ENCODE assay signal across 9 cellular contexts in the genomic region with DNA sequence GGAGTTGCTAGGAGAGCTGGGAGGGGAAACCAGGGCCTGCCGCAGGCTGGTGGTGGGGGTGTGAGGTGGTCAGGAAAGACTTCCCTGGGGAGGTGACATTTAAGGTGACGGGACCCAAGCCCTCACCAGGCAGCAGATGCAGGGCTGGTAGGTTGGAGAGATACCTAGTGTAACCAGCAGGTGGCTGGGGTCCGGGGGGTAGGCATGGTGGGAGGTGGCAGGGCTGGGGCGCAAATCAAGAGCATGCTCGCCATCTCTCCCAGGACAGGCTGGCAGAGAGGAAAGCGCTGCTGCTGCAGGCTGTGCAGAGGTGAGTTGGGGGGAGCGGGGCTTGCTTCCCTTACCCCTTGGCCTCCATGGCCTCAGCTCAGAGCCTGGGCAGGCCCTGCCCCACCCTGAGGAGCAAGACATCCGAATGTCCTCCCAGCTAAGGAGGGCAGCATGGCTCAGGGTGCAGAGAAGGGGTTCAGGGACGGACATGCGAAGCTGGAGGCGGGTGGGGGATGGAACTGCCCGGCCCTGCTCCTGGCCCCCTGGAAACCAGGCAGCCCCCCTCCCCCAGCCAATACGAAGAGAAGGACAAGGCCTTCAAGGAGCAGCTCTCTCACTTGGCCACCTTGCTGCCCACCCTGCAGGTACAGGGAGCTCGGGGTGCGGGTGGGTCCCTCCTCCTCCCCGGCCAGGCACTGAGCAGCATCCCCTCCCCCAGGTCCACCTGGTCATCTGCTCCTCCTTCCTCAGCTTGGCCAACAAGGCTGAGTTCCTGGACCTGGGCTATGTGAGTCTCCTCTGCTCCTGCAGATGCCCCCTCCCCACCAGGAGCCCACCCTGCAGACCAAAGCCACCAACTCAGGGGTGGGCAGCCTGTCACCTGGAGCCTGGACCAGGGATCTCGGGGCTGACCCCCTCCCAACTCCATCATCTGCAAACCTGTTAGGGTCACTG. TPM values are rescaled to one million over a fixed set of nuclear protein-coding genes. Genes with fewer than 3 reads are reported as not detected.
DNase-seq lines count a peak whose midpoint lies in the region; ATAC-seq, FAIRE-seq and TF ChIP-seq lines count a peak whose summit lies in the region.
"Had no signal": no experiment of that assay in that cellular context is flagged by ENCODE, and none has a peak within 500 bp of the region (broad histone marks: within the 10 kb centered on the region; RNA-seq: fewer than 3 reads in every experiment).

No MANE protein-coding gene starts in this region.

- no peak overlapping the region for H3K27ac Mint-ChIP-seq in nephron progenitor cell

- 79% methylated on average over 17 of the region's 17 CpGs for WGBS in GM12878 (ENCODE audit: insufficient coverage, insufficient replicate concordance, low lambda C conversion rate, missing lambda C conversion rate)
- 88 to 90% methylated on average over 6 to 12 of the region's 17 CpGs for WGBS in esophagus squamous epithelium, 2 donors

- no peak for FAIRE-seq in GM12878 (lab: Jason Lieb, UNC)

- no peak for TF ChIP-seq RAD21 in GM12878 (IDR thresholded peaks at IDR 0.05; ENCODE audit: insufficient read depth, low read depth, low read length)

- H3K9me3 ChIP-seq in Karpas-422 (ENCODE audit: low read length): no peaks in the 10 kb centered on the region
- H3K9me3 ChIP-seq in GM12878 (replicated peaks; ENCODE audit: control insufficient read depth, insufficient read depth, low read length): no peaks in the 10 kb centered on the region
- H3K9me3 ChIP-seq in esophagus squamous epithelium: no peaks in the 10 kb centered on the region
- H3K9me3 ChIP-seq: thoracic aorta had no signal

- RAD21 ChIA-PET in GM12878 (lab: Charles Lee; ENCODE audit: unreplicated experiment): no interaction called here

- TF ChIP-seq EP300 in GM12878 (IDR thresholded peaks at IDR 0.05; ENCODE audit: borderline replicate concordance in 1 of 2, control insufficient read depth in 1 of 2, low read depth in 2 of 2, low read length in 2 of 2): no peak

- H4K20me1 ChIP-seq in Karpas-422 (ENCODE audit: insufficient read depth, low read depth, low read length) (no peaks in the 10 kb centered on the region), GM12878 (ENCODE audit: control insufficient read depth, insufficient read depth) (no peaks in the 10 kb centered on the region; the same call in 1 of the 2 replicates)

- POLR2A ChIA-PET in GM10248 (lab: Yijun Ruan, JAX) (no interaction called here), GM12878 (lab: Charles Lee) (no interaction called here)

- H3K4me1 ChIP-seq in Karpas-422 (ENCODE audit: low read length) (peaks cover 14% of the 10 kb centered on the region), GM12878 (ENCODE audit: control insufficient read depth, insufficient read depth, low read length) (peaks cover 25% of the 10 kb centered on the region), esophagus squamous epithelium (peaks cover 19 to 49% (median 35%) of the 10 kb centered on the region in 3 donors)

- DNase-seq in GM10248 (ENCODE audit: extremely low spot score) (no peak), Karpas-422 (peak; percentile 81), GM12878 (ENCODE audit: low read depth, low spot score) (no peak), nephron progenitor cell (no peak), NCI-H2081 treated with DMSO at 0.1 percent for 48 hours (lab: John Stamatoyannopoulos, UW) (no peak), cerebellar cortex (ENCODE audit: low spot score) (no peak), esophagus squamous epithelium (lab: John Stamatoyannopoulos, UW) (no peak), superior temporal gyrus (ENCODE audit: extremely low spot score) (no peak)

- H3K4me2 ChIP-seq in Karpas-422 (ENCODE audit: low read depth, low read length, poor library complexity, severe bottlenecking) (no peak overlapping the region), GM12878 (ENCODE audit: control insufficient read depth, insufficient read depth) (peak overlapping the region; percentile 92)

- H3K4me3 ChIP-seq in Karpas-422 (ENCODE audit: low read length) (no peak overlapping the region), GM12878 (peak overlapping the region; percentile 54), esophagus squamous epithelium (peak overlapping the region in 2 of 4 donors; percentile 45 to 63)

- H3K27me3 ChIP-seq in Karpas-422 (ENCODE audit: low read length) (no peaks in the 10 kb centered on the region), GM12878 (replicated peaks in 1 of 2; ENCODE audit: control insufficient read depth in 2 of 2, insufficient read depth in 2 of 2, low read length in 1 of 2) (no peaks in the 10 kb centered on the region), esophagus squamous epithelium (peaks cover 0 to 22% (median 0%) of the 10 kb centered on the region in 4 donors)

- no peaks in the 10 kb centered on the region for H3K36me3 Mint-ChIP-seq in nephron progenitor cell (ENCODE audit: low read depth)

- TF ChIP-seq POLR2A in GM12878 (IDR thresholded peaks at IDR 0.05; ENCODE audit: low read depth, low read length) (no peak), esophagus squamous epithelium (IDR thresholded peaks at IDR 0.05) (no peak)

- peaks cover 46% of the 10 kb centered on the region for H3K27me3 Mint-ChIP-seq in nephron progenitor cell (ENCODE audit: low read depth, poor library complexity)

- no peak overlapping the region for H3K27ac ChIP-seq in Karpas-422 (ENCODE audit: low read length)
- no peak overlapping the region for H3K27ac ChIP-seq in GM12878 (ENCODE audit: control insufficient read depth, insufficient read depth)
- no peak overlapping the region for H3K27ac ChIP-seq in esophagus squamous epithelium
- H3K27ac ChIP-seq: thoracic aorta had no signal

- TF ChIP-seq CTCF in GM10248 (IDR thresholded peaks at IDR 0.05; ENCODE audit: control extremely low read depth, extremely low read depth, low read depth, missing control alignments) (peak; percentile 18), GM12878 (IDR thresholded peaks at IDR 0.05 in 2 of 3, conservative IDR thresholded peaks at IDR 0.05 in 1 of 3; ENCODE audit: control insufficient read depth in 2 of 3, extremely low read depth in 1 of 3, insufficient read depth in 1 of 3, low read depth in 3 of 3, low read length in 3 of 3) (peak; percentile 7 to 46 (median 28); a peak in 4 of 6 replicates), nephron progenitor cell (IDR thresholded peaks at IDR 0.05) (no peak), esophagus squamous epithelium (IDR thresholded peaks at IDR 0.05) (no peak)

- no peaks in the 10 kb centered on the region for H3K79me2 ChIP-seq in Karpas-422 (ENCODE audit: low read length)
- H3K79me2 ChIP-seq in GM12878 (ENCODE audit: control insufficient read depth, insufficient read depth, low read length): peaks cover 9% of the 10 kb centered on the region

- H3K4me1 Mint-ChIP-seq in nephron progenitor cell: peaks cover 33% of the 10 kb centered on the region

- H3K4me3 Mint-ChIP-seq in nephron progenitor cell: peak overlapping the region; percentile 52

- no TSS peak for BruUV-seq in GM12878 (replicated peaks; lab: Mats Ljungman, UMichigan)

- no peaks in the 10 kb centered on the region for H3K36me3 ChIP-seq in Karpas-422 (ENCODE audit: insufficient read depth, low read length)
- H3K36me3 ChIP-seq in GM12878 (ENCODE audit: control insufficient read depth in 2 of 2, insufficient read depth in 2 of 2, low read length in 1 of 2): peaks cover 6 to 7% of the 10 kb centered on the region in 2 experiments; a peak in 3 of 4 replicates
- peaks cover 0 to 47% (median 0%) of the 10 kb centered on the region in 3 donors for H3K36me3 ChIP-seq in esophagus squamous epithelium
- H3K36me3 ChIP-seq: thoracic aorta had no signal

- H3K9me3 Mint-ChIP-seq in nephron progenitor cell: peaks cover 2% of the 10 kb centered on the region

- H3K9ac ChIP-seq in Karpas-422 (ENCODE audit: low read length): no peak overlapping the region
- no peak overlapping the region for H3K9ac ChIP-seq in GM12878 (ENCODE audit: control insufficient read depth, insufficient read depth, low read length)

- peak; percentile 22 for ATAC-seq in GM12878

- in situ Hi-C loops in GM12878 (cut with MboI): no loop called here

- SMC1A ChIA-PET in GM12878 (lab: Charles Lee; ENCODE audit: uncharacterized antibody, unreplicated experiment): interaction anchor here (1.0 kb wide), 1 partner anchor 25 kb away, joined by 3 read pairs; no protein-coding TSS in a partner anchor

- CTCF ChIA-PET in GM10248 (lab: Yijun Ruan, JAX): interaction anchor here (0.6 to 1.6 kb wide), 7 partner anchors 10 to 35 kb away, joined by 3 to 7 read pairs (median 3); no protein-coding TSS in a partner anchor
- CTCF ChIA-PET in GM12878 (lab: Yijun Ruan, JAX): interaction anchor here (1.2 kb wide), 1 partner anchor 25 kb away, joined by 4 read pairs; no protein-coding TSS in a partner anchor

- H2AFZ ChIP-seq in Karpas-422 (ENCODE audit: low read length) (no peak overlapping the region), GM12878 (ENCODE audit: control insufficient read depth, low read depth, low read length) (no peak overlapping the region)

- H3K9me2 ChIP-seq in Karpas-422 (replicated peaks; ENCODE audit: insufficient read depth, low read length): no peaks in the 10 kb centered on the region

- intact Hi-C loops in GM12878 (cut with micrococcal nuclease; ENCODE audit: unreplicated experiment): no loop called here
- intact Hi-C loops in esophagus squamous epithelium (cut with DNase I): no loop called here

RNA-seq across cellular contexts. Expression of a gene that starts 4.0 kb away (rescaled TPM):
- not detected in 2 replicates for total RNA-seq in Karpas-422 (2014; rRNA removed; shearing (Covaris generic); ENCODE audit: low replicate concordance)
- 499 and 514 TPM in 2 replicates for total RNA-seq in GM12878 (2013; cell fraction: nucleolus; rRNA removed)
- 15.2 and 18.0 TPM in 2 replicates for total RNA-seq in GM12878 (2014; rRNA removed)
- total RNA-seq in GM12878 (2014; rRNA removed; fragmentation: Illumina TruSeq; extraction: Trizol): 7.8 and 8.9 TPM in 2 replicates
- total RNA-seq in GM12878 (2021): 23.2 and 27.0 TPM in 2 replicates
- 5.4 TPM for polyA plus RNA-seq in GM12878 (2011; ENCODE audit: low read depth)
- 17.2 and 36.4 TPM in 2 replicates for polyA plus RNA-seq in GM12878 (2011; rRNA removed)
- 30.4 and 130 TPM in 2 replicates for polyA plus RNA-seq in GM12878 (2011; cell fraction: cytosol; rRNA removed)
- 329 and 490 TPM in 2 replicates for polyA plus RNA-seq in GM12878 (2011; cell fraction: nucleus; rRNA removed)
- 11.5 and 15.2 TPM in 2 replicates for polyA plus RNA-seq in GM12878 (2012)
- 9.4 and 13.3 TPM in 2 replicates for polyA plus RNA-seq in GM12878 (2014; fragmentation: Illumina TruSeq; extraction: Trizol)
- polyA plus RNA-seq in GM12878 (2014; fragmentation: Nextera tagmentation; extraction: Ambion mirVana): 1 to 10 TPM; 1.7 to 3.6 TPM
- 33.4 and 43.5 TPM in 2 replicates for polyA plus RNA-seq in GM12878 (2014; rRNA removed)
- polyA plus RNA-seq in GM12878 (2016; fragmentation: Nextera tagmentation; extraction: Ambion mirVana): 10 to 100 TPM in 1 of 2 experiments, 1 to 10 TPM in 1; 8.6 to 12.8 TPM
- 28.8 and 34.0 TPM in 2 replicates for polyA minus RNA-seq in GM12878 (2011; rRNA and poly(A)+ RNA removed)
- 8.2 and 12.4 TPM in 2 replicates for polyA minus RNA-seq in GM12878 (2011; cell fraction: cytosol; rRNA and poly(A)+ RNA removed)
- polyA minus RNA-seq in GM12878 (2011; cell fraction: nucleus; rRNA and poly(A)+ RNA removed): 78.3 and 123 TPM in 2 replicates
- 10 to 100 TPM in 3 of 4 donors, 1 to 10 TPM in 1; 6.6 to 43.3 (median 23.3) TPM for total RNA-seq in esophagus squamous epithelium

RNA-seq across cellular contexts. Expression of a gene that starts 10.5 kb away (rescaled TPM):
- 183 and 271 TPM in 2 replicates for total RNA-seq in Karpas-422 (2014; rRNA removed; shearing (Covaris generic); ENCODE audit: low replicate concordance)
- total RNA-seq in GM12878 (2013; cell fraction: nucleolus; rRNA removed): 78.4 and 86.2 TPM in 2 replicates
- total RNA-seq in GM12878 (2014; rRNA removed): 191 and 240 TPM in 2 replicates
- total RNA-seq in GM12878 (2014; rRNA removed; fragmentation: Illumina TruSeq; extraction: Trizol): 435 and 466 TPM in 2 replicates
- total RNA-seq in GM12878 (2021): 437 and 439 TPM in 2 replicates
- 586 TPM for polyA plus RNA-seq in GM12878 (2011; ENCODE audit: low read depth)
- polyA plus RNA-seq in GM12878 (2011; rRNA removed): 424 and 754 TPM in 2 replicates
- 89.5 and 93.5 TPM in 2 replicates for polyA plus RNA-seq in GM12878 (2011; cell fraction: cytosol; rRNA removed)
- 64.1 and 66.3 TPM in 2 replicates for polyA plus RNA-seq in GM12878 (2011; cell fraction: nucleus; rRNA removed)
- 1,465 and 2,074 TPM in 2 replicates for polyA plus RNA-seq in GM12878 (2012)
- polyA plus RNA-seq in GM12878 (2014; fragmentation: Illumina TruSeq; extraction: Trizol): 479 and 560 TPM in 2 replicates
- 100 to 1,000 TPM; 437 to 560 TPM for polyA plus RNA-seq in GM12878 (2014; fragmentation: Nextera tagmentation; extraction: Ambion mirVana)
- 295 and 340 TPM in 2 replicates for polyA plus RNA-seq in GM12878 (2014; rRNA removed)
- polyA plus RNA-seq in GM12878 (2016; fragmentation: Nextera tagmentation; extraction: Ambion mirVana): 100 to 1,000 TPM; 302 to 303 TPM
- 51.5 and 55.5 TPM in 2 replicates for polyA minus RNA-seq in GM12878 (2011; rRNA and poly(A)+ RNA removed)
- 40.6 and 55.2 TPM in 2 replicates for polyA minus RNA-seq in GM12878 (2011; cell fraction: cytosol; rRNA and poly(A)+ RNA removed)
- polyA minus RNA-seq in GM12878 (2011; cell fraction: nucleus; rRNA and poly(A)+ RNA removed): 19.2 and 29.6 TPM in 2 replicates
- 100 to 1,000 TPM in 3 of 4 donors, 10 to 100 TPM in 1; 75.5 to 237 (median 192) TPM for total RNA-seq in esophagus squamous epithelium

RNA-seq across cellular contexts. Expression of a gene that starts 25.8 kb away (rescaled TPM):
- total RNA-seq in Karpas-422 (2014; rRNA removed; shearing (Covaris generic); ENCODE audit: low replicate concordance): 31.4 and 38.9 TPM in 2 replicates
- 11.9 and 13.4 TPM in 2 replicates for total RNA-seq in GM12878 (2013; cell fraction: nucleolus; rRNA removed)
- 50.8 and 52.2 TPM in 2 replicates for total RNA-seq in GM12878 (2014; rRNA removed)
- total RNA-seq in GM12878 (2014; rRNA removed; fragmentation: Illumina TruSeq; extraction: Trizol): 33.9 and 37.4 TPM in 2 replicates
- total RNA-seq in GM12878 (2021): 48.3 and 50.4 TPM in 2 replicates
- polyA plus RNA-seq in GM12878 (2011; ENCODE audit: low read depth): 23.4 TPM
- 31.1 and 31.7 TPM in 2 replicates for polyA plus RNA-seq in GM12878 (2011; rRNA removed)
- 28.3 and 31.8 TPM in 2 replicates for polyA plus RNA-seq in GM12878 (2011; cell fraction: cytosol; rRNA removed)
- 12.1 and 15.0 TPM in 2 replicates for polyA plus RNA-seq in GM12878 (2011; cell fraction: nucleus; rRNA removed)
- polyA plus RNA-seq in GM12878 (2012): 16.8 and 18.8 TPM in 2 replicates
- polyA plus RNA-seq in GM12878 (2014; fragmentation: Illumina TruSeq; extraction: Trizol): 31.2 and 39.4 TPM in 2 replicates
- 1 to 10 TPM; 3.8 to 5.5 TPM for polyA plus RNA-seq in GM12878 (2014; fragmentation: Nextera tagmentation; extraction: Ambion mirVana)
- 43.2 and 45.4 TPM in 2 replicates for polyA plus RNA-seq in GM12878 (2014; rRNA removed)
- 10 to 100 TPM; 50.3 to 55.7 TPM for polyA plus RNA-seq in GM12878 (2016; fragmentation: Nextera tagmentation; extraction: Ambion mirVana)
- polyA minus RNA-seq in GM12878 (2011; rRNA and poly(A)+ RNA removed): 30.7 and 36.5 TPM in 2 replicates
- 13.4 and 17.8 TPM in 2 replicates for polyA minus RNA-seq in GM12878 (2011; cell fraction: cytosol; rRNA and poly(A)+ RNA removed)
- 5.3 and 12.0 TPM in 2 replicates for polyA minus RNA-seq in GM12878 (2011; cell fraction: nucleus; rRNA and poly(A)+ RNA removed)
- total RNA-seq in esophagus squamous epithelium: 10 to 100 TPM; 43.0 to 85.3 (median 53.4) TPM

RNA-seq across cellular contexts. Expression of a gene that starts 29.8 kb away (rescaled TPM):
- not detected in 2 replicates for total RNA-seq in Karpas-422 (2014; rRNA removed; shearing (Covaris generic); ENCODE audit: low replicate concordance)
- total RNA-seq in GM12878 (2013; cell fraction: nucleolus; rRNA removed): 1.2 and 2.4 TPM in 2 replicates
- total RNA-seq in GM12878 (2014; rRNA removed) (0.05 and 0.06 TPM in 2 replicates), GM12878 (2014; rRNA removed; fragmentation: Illumina TruSeq; extraction: Trizol) (0.13 and 0.14 TPM in 2 replicates), GM12878 (2021) (0.19 and 0.49 TPM in 2 replicates), esophagus squamous epithelium (under 1 TPM in 2 of 4 donors, not detected in 2; 0.38 to 0.62 TPM)
- 0.05 TPM for polyA plus RNA-seq in GM12878 (2011; ENCODE audit: low read depth)
- polyA plus RNA-seq in GM12878 (2011; rRNA removed) (0.07 and 0.23 TPM in 2 replicates), GM12878 (2014; fragmentation: Illumina TruSeq; extraction: Trizol) (0.05 and 0.09 TPM in 2 replicates), GM12878 (2014; fragmentation: Nextera tagmentation; extraction: Ambion mirVana) (not detected), GM12878 (2014; rRNA removed) (0.22 and 0.49 TPM in 2 replicates), GM12878 (2016; fragmentation: Nextera tagmentation; extraction: Ambion mirVana) (under 1 TPM in 1 of 2 experiments, not detected in 1; 0.03 TPM)
- 0.12 and 0.17 TPM in 2 replicates for polyA plus RNA-seq in GM12878 (2011; cell fraction: cytosol; rRNA removed)
- polyA plus RNA-seq in GM12878 (2011; cell fraction: nucleus; rRNA removed): 1.0 and 1.3 TPM in 2 replicates
- 0.15 and 0.34 TPM in 2 replicates for polyA plus RNA-seq in GM12878 (2012)
- polyA minus RNA-seq in GM12878 (2011; rRNA and poly(A)+ RNA removed): 0.22 and 0.26 TPM in 2 replicates
- polyA minus RNA-seq in GM12878 (2011; cell fraction: cytosol; rRNA and poly(A)+ RNA removed): not detected in 2 replicates
- polyA minus RNA-seq in GM12878 (2011; cell fraction: nucleus; rRNA and poly(A)+ RNA removed): 0.24 and 0.48 TPM in 2 replicates

RNA-seq across cellular contexts. Expression of a gene that starts 34.0 kb away (rescaled TPM):
- total RNA-seq in Karpas-422 (2014; rRNA removed; shearing (Covaris generic); ENCODE audit: low replicate concordance): not detected in 2 replicates
- not detected in 2 replicates for total RNA-seq in GM12878 (2013; cell fraction: nucleolus; rRNA removed)
- not detected in 2 replicates for total RNA-seq in GM12878 (2014; rRNA removed)
- total RNA-seq in GM12878 (2014; rRNA removed; fragmentation: Illumina TruSeq; extraction: Trizol): not detected in 2 replicates
- not detected in 2 replicates for total RNA-seq in GM12878 (2021)
- not detected for polyA plus RNA-seq in GM12878 (2011; ENCODE audit: low read depth)
- not detected in 2 replicates for polyA plus RNA-seq in GM12878 (2011; rRNA removed)
- not detected in 2 replicates for polyA plus RNA-seq in GM12878 (2011; cell fraction: cytosol; rRNA removed)
- not detected in 2 replicates for polyA plus RNA-seq in GM12878 (2011; cell fraction: nucleus; rRNA removed)
- not detected in 2 replicates for polyA plus RNA-seq in GM12878 (2012)
- not detected in 2 replicates for polyA plus RNA-seq in GM12878 (2014; fragmentation: Illumina TruSeq; extraction: Trizol)
- polyA plus RNA-seq in GM12878 (2014; fragmentation: Nextera tagmentation; extraction: Ambion mirVana): not detected
- polyA plus RNA-seq in GM12878 (2014; rRNA removed): not detected in 2 replicates
- polyA plus RNA-seq in GM12878 (2016; fragmentation: Nextera tagmentation; extraction: Ambion mirVana): not detected
- not detected in 2 replicates for polyA minus RNA-seq in GM12878 (2011; rRNA and poly(A)+ RNA removed)
- not detected in 2 replicates for polyA minus RNA-seq in GM12878 (2011; cell fraction: cytosol; rRNA and poly(A)+ RNA removed)
- not detected in 2 replicates for polyA minus RNA-seq in GM12878 (2011; cell fraction: nucleus; rRNA and poly(A)+ RNA removed)
- total RNA-seq in esophagus squamous epithelium: not detected
- total RNA-seq: thoracic aorta had no signal

Comparison
In these comparisons a context has a peak if more than half of its experiments do, and no peak if none do; other contexts are left out.
1. CTCF ChIP-seq: peak in GM10248 (single experiment) and GM12878 (3 of 3); none in nephron progenitor cell (single experiment) and esophagus squamous epithelium (0 of 6).